26 cellular contexts compared by ENCODE assay signal in genomic region chr17:40952169-40952568, GRCh38. TPM values are rescaled to one million over a fixed set of nuclear protein-coding genes. Genes with fewer than 3 reads are reported as not detected.
"Had no signal": no experiment of that assay in that cellular context is flagged by ENCODE, and none has a peak within 500 bp of the region (broad histone marks: within the 10 kb centered on the region; RNA-seq: fewer than 3 reads in every experiment).

No MANE protein-coding gene starts in this region.

- H3K9me3 Mint-ChIP-seq: activated B cell treated with CpG ODN at 0.5 μM for 24 hours; activated T-cell treated with anti-CD3 and anti-CD28 coated beads, Interleukin-2, amount 50 U/mL, for 72 hours; dendritic cell treated with granulocyte-macrophage colony-stimulating factor and Interleukin-4, amounts not matched to agents 40 ng/mL and 50 ng/mL, for 4 days; mesothelial cell of epicardium; neural crest cell had no signal

- H2AFZ ChIP-seq: hepatocyte had no signal

- H3K79me2 ChIP-seq: hepatocyte had no signal

- H3K4me2 ChIP-seq: hepatocyte had no signal

- ATAC-seq: activated CD8-positive, alpha-beta T cell treated with anti-CD3 and anti-CD28 coated beads, Interleukin-2, amount 10 ng/mL, durations not matched to agents 7 days and 5 days; activated T-cell treated with anti-CD3 and anti-CD28 coated beads, Interleukin-2, amount 50 U/mL, for 72 hours; sciatic nerve had no signal

- H3K36me3 Mint-ChIP-seq: activated naive CD8-positive, alpha-beta T cell; mesothelial cell of epicardium had no signal

- H3K27me3 ChIP-seq: hepatocyte, testis had no signal

- H3K27ac ChIP-seq: stomach, testis had no signal

- H3K4me1 Mint-ChIP-seq: activated B cell treated with CpG ODN at 0.5 μM for 24 hours had no signal

- H3K4me3 ChIP-seq: hepatocyte, stomach, testis had no signal

- H3K9me3 ChIP-seq: stomach, testis had no signal

- DNase-seq: activated B cell treated with CpG ODN at 0.5 μM for 24 hours; activated CD4-positive, alpha-beta T cell treated with anti-CD3 and anti-CD28 coated beads for 48 hours; activated CD8-positive, alpha-beta memory T cell treated with anti-CD3 and anti-CD28 coated beads, Interleukin-2, amount 50 U/mL, for 4 hours; activated CD8-positive, alpha-beta T cell treated with anti-CD3 and anti-CD28 coated beads, Interleukin-2, amount 10 ng/mL, durations not matched to agents 7 days and 5 days; activated gamma-delta T cell; activated T-cell treated with anti-CD3 and anti-CD28 coated beads, Interleukin-2, amount 50 U/mL, for 72 hours; amygdala; effector memory CD4-positive, alpha-beta T cell; stimulated activated CD4-positive, alpha-beta T cell treated with anti-CD3 and anti-CD28 coated beads, Interleukin-12 subunit alpha, Interleukin-12 subunit beta, amount 100 ng/mL, for 4 hours; stimulated activated CD4-positive, alpha-beta T cell treated with anti-CD3 and anti-CD28 coated beads, Interleukin-2, amount 100 ng/mL, for 24 hours; stomach; SW 1271; testis had no signal

- H3K36me3 ChIP-seq: stomach had no signal

- H3K4me3 Mint-ChIP-seq: activated B cell treated with CpG ODN at 0.5 μM for 24 hours; activated CD8-positive, alpha-beta T cell treated with anti-CD3 and anti-CD28 coated beads, Interleukin-2, amount 10 ng/mL, durations not matched to agents 7 days and 5 days; activated naive CD8-positive, alpha-beta T cell; activated T-cell treated with anti-CD3 and anti-CD28 coated beads, Interleukin-2, amount 50 U/mL, for 72 hours; dendritic cell treated with granulocyte-macrophage colony-stimulating factor and Interleukin-4, amounts not matched to agents 40 ng/mL and 50 ng/mL, for 4 days; mesothelial cell of epicardium; neural crest cell had no signal

- H3K27ac Mint-ChIP-seq: activated B cell treated with CpG ODN at 0.5 μM for 24 hours; activated CD8-positive, alpha-beta T cell treated with anti-CD3 and anti-CD28 coated beads, Interleukin-2, amount 10 ng/mL, durations not matched to agents 7 days and 5 days; activated naive CD8-positive, alpha-beta T cell; activated T-cell treated with anti-CD3 and anti-CD28 coated beads, Interleukin-2, amount 50 U/mL, for 72 hours; dendritic cell treated with granulocyte-macrophage colony-stimulating factor and Interleukin-4, amounts not matched to agents 40 ng/mL and 50 ng/mL, for 4 days had no signal

RNA-seq across cellular contexts. Expression of gene KRT39, which starts 14.6 kb away (rescaled TPM):
- total RNA-seq: activated B cell treated with CpG ODN at 0.5 μM for 24 hours; activated CD8-positive, alpha-beta T cell treated with anti-CD3 and anti-CD28 coated beads, Interleukin-2, amount 10 ng/mL, durations not matched to agents 7 days and 5 days; activated T-cell treated with anti-CD3 and anti-CD28 coated beads, Interleukin-2, amount 50 U/mL, for 72 hours; cerebellum; hepatocyte; kidney epithelial cell; liver; mesothelial cell of epicardium; neural crest cell; osteocyte; pulmonary artery endothelial cell; sciatic nerve; stomach; T-helper 2 cell treated with Interferon-gamma antibody and Interleukin-4, amounts not matched to agents 100 ng/mL and 5 ng/mL, for 36 hours; testis; ureter had no signal
- polyA plus RNA-seq: hepatocyte, liver, stomach had no signal

RNA-seq across cellular contexts. Expression of gene KRT23, which starts 14.7 kb away (rescaled TPM):
- total RNA-seq: activated B cell treated with CpG ODN at 0.5 μM for 24 hours; activated CD8-positive, alpha-beta T cell treated with anti-CD3 and anti-CD28 coated beads, Interleukin-2, amount 10 ng/mL, durations not matched to agents 7 days and 5 days; activated T-cell treated with anti-CD3 and anti-CD28 coated beads, Interleukin-2, amount 50 U/mL, for 72 hours; cerebellum; neural crest cell; osteocyte; pulmonary artery endothelial cell; stomach; T-helper 2 cell treated with Interferon-gamma antibody and Interleukin-4, amounts not matched to agents 100 ng/mL and 5 ng/mL, for 36 hours had no signal

RNA-seq across cellular contexts. Expression of gene KRT40, which starts 32.0 kb away (rescaled TPM):
- total RNA-seq: activated B cell treated with CpG ODN at 0.5 μM for 24 hours; activated CD8-positive, alpha-beta T cell treated with anti-CD3 and anti-CD28 coated beads, Interleukin-2, amount 10 ng/mL, durations not matched to agents 7 days and 5 days; activated T-cell treated with anti-CD3 and anti-CD28 coated beads, Interleukin-2, amount 50 U/mL, for 72 hours; cerebellum; kidney epithelial cell; liver; neural crest cell; osteocyte; pulmonary artery endothelial cell; sciatic nerve; stomach; T-helper 2 cell treated with Interferon-gamma antibody and Interleukin-4, amounts not matched to agents 100 ng/mL and 5 ng/mL, for 36 hours; ureter had no signal
- polyA plus RNA-seq: hepatocyte, liver had no signal

RNA-seq across cellular contexts. Expression of gene KRTAP3-3, which starts 41.8 kb away (rescaled TPM):
- total RNA-seq: activated B cell treated with CpG ODN at 0.5 μM for 24 hours; activated CD8-positive, alpha-beta T cell treated with anti-CD3 and anti-CD28 coated beads, Interleukin-2, amount 10 ng/mL, durations not matched to agents 7 days and 5 days; activated T-cell treated with anti-CD3 and anti-CD28 coated beads, Interleukin-2, amount 50 U/mL, for 72 hours; cerebellum; hepatocyte; kidney epithelial cell; liver; mesothelial cell of epicardium; neural crest cell; osteocyte; pulmonary artery endothelial cell; sciatic nerve; stomach; T-helper 2 cell treated with Interferon-gamma antibody and Interleukin-4, amounts not matched to agents 100 ng/mL and 5 ng/mL, for 36 hours; testis; ureter had no signal
- polyA plus RNA-seq: hepatocyte, liver, stomach had no signal

RNA-seq across cellular contexts. Expression of gene KRTAP3-2, which starts 47.5 kb away (rescaled TPM):
- total RNA-seq: activated B cell treated with CpG ODN at 0.5 μM for 24 hours; activated CD8-positive, alpha-beta T cell treated with anti-CD3 and anti-CD28 coated beads, Interleukin-2, amount 10 ng/mL, durations not matched to agents 7 days and 5 days; activated T-cell treated with anti-CD3 and anti-CD28 coated beads, Interleukin-2, amount 50 U/mL, for 72 hours; cerebellum; hepatocyte; kidney epithelial cell; liver; mesothelial cell of epicardium; neural crest cell; osteocyte; pulmonary artery endothelial cell; sciatic nerve; stomach; T-helper 2 cell treated with Interferon-gamma antibody and Interleukin-4, amounts not matched to agents 100 ng/mL and 5 ng/mL, for 36 hours; testis; ureter had no signal
- polyA plus RNA-seq: hepatocyte, liver, stomach had no signal
